17 cellular contexts compared by ENCODE assay signal in the genomic region with DNA sequence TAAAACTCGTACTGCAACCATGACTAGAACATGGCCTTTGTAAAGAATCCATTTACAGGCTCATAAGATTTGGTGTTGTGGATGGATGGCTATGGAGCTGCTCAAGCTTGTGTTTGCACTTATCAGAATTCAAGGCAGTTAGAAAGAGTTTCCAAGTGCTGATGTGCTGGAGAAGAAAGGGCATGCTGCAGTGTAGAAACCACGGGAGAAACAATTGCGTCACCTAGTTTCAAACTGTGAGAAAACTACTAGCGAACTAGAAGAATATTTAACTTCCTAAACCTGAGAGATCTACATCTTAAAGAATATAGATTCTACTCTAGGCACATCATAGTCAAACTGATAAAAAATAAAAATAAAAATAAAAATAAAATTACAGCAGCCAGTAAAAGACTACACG.
DNase-seq lines count a peak whose midpoint lies in the region; ATAC-seq, FAIRE-seq and TF ChIP-seq lines count a peak whose summit lies in the region.
"Had no signal": no experiment of that assay in that cellular context is flagged by ENCODE, and none has a peak within 500 bp of the region (broad histone marks: within the 10 kb centered on the region; RNA-seq: fewer than 3 reads in every experiment).

No MANE protein-coding gene starts in this region.

- POLR2A ChIA-PET in IMR-90 (lab: Charles Lee; ENCODE audit: unreplicated experiment) = no interaction called here

- H3K79me2 ChIP-seq in astrocyte (ENCODE audit: insufficient read depth, low read length) = no peaks in the 10 kb centered on the region

- no peak overlapping the region for H2BK5ac ChIP-seq in IMR-90 (ENCODE audit: low read depth, low read length, poor library complexity, severe bottlenecking)
- no peak overlapping the region for H2BK5ac ChIP-seq in mesenchymal stem cell (ENCODE audit: low read depth, low read length, poor library complexity, severe bottlenecking)

- WGBS in IMR-90 (ENCODE audit: extremely low coverage in 2 of 2, insufficient read length in 1 of 2), 2 experiments = 80% methylated on average over 1 of the region's 5 CpGs; no CpG with 5 or more reads in 1 of the 2 experiments
- whole genome bisulfite sequencing in mesenchymal stem cell = 100% methylated on average over 4 of the region's 5 CpGs
- WGBS in right cardiac atrium = 84% methylated on average over 5 of the region's 5 CpGs

- H3K4me2 ChIP-seq in IMR-90 (ENCODE audit: low read depth, low read length) (no peak overlapping the region), astrocyte (ENCODE audit: low read length) (no peak overlapping the region), mesenchymal stem cell (ENCODE audit: low read length, poor library complexity, severe bottlenecking) (no peak overlapping the region)

- ATAC-seq in IMR-90 (ENCODE audit: low read depth) (no peak), GM21723 (IDR thresholded peaks at IDR 0.05; ENCODE audit: unreplicated experiment) (no peak), right cardiac atrium (no peak)

- CTCF ChIA-PET in IMR-90 (lab: Yijun Ruan, JAX) = no interaction called here

- H2AFZ ChIP-seq in IMR-90 (replicated peaks; ENCODE audit: low read length, poor library complexity) = no peak overlapping the region
- H2AFZ ChIP-seq in astrocyte (ENCODE audit: low read depth, low read length) = no peak overlapping the region
- H2AFZ ChIP-seq in mesenchymal stem cell (ENCODE audit: low read depth, low read length) = no peak overlapping the region

- no peak for TF ChIP-seq POLR2A in IMR-90 (IDR thresholded peaks at IDR 0.05; ENCODE audit: low read depth, low read length)
- TF ChIP-seq POLR2A in NB4 (IDR thresholded peaks at IDR 0.05; ENCODE audit: extremely low read depth, insufficient read length) = no peak

- H4K20me1 ChIP-seq in IMR-90 (ENCODE audit: insufficient read depth, low read length) (no peaks in the 10 kb centered on the region), astrocyte (ENCODE audit: insufficient read depth, low read length) (no peaks in the 10 kb centered on the region)

- H4K8ac ChIP-seq in IMR-90 (ENCODE audit: low read depth in 2 of 2, low read length in 2 of 2) (no peak overlapping the region), mesenchymal stem cell (ENCODE audit: low read length) (no peak overlapping the region)

- DNase-seq in IMR-90 (no peak), NB4 (ENCODE audit: low read depth) (peak; percentile 73), astrocyte (ENCODE audit: low read depth) (no peak), mesenchymal stem cell (peak; percentile 17), HUDEP-2 (lab: John Stamatoyannopoulos, UW; ENCODE audit: unreplicated experiment in 76 of 76) (no peak), right cardiac atrium (no peak)
- DNase-seq: ACHN; CD4-positive, CD25-positive, alpha-beta regulatory T cell; DMS53; NCI-H1092; NCI-H2081 treated with DMSO at 0.1 percent for 48 hours; NCI-H510A treated with DMSO at 0.1 percent for 48 hours; RPMI8226; SJCRH30; T-helper 1 cell had no signal

- H3K9me1 ChIP-seq in IMR-90 (ENCODE audit: insufficient read depth, low read length) = no peaks in the 10 kb centered on the region

- TF ChIP-seq CTCF in IMR-90 (conservative IDR thresholded peaks at IDR 0.05; ENCODE audit: low read depth, low read length) = no peak
- no peak for TF ChIP-seq CTCF in NB4 (IDR thresholded peaks at IDR 0.05; ENCODE audit: low read depth, low read length)
- no peak for TF ChIP-seq CTCF in astrocyte (IDR thresholded peaks at IDR 0.05; ENCODE audit: insufficient read depth, low read depth, low read length)

- H2AK9ac ChIP-seq in IMR-90 (replicated peaks; ENCODE audit: low read depth, low read length, poor library complexity) = no peak overlapping the region

- H3K9me3 ChIP-seq in IMR-90 (ENCODE audit: control insufficient read depth, insufficient read depth, low read length) (no peaks in the 10 kb centered on the region; the same call in 1 of the 2 replicates), astrocyte (ENCODE audit: insufficient read depth, low read depth, low read length) (no peaks in the 10 kb centered on the region), mesenchymal stem cell (ENCODE audit: control insufficient read depth, low read length) (peaks cover 2% of the 10 kb centered on the region), right cardiac atrium (ENCODE audit: control insufficient read depth, low read length) (no peaks in the 10 kb centered on the region)
- H3K9me3 ChIP-seq: SJCRH30 had no signal

- no peak overlapping the region for H2AK5ac ChIP-seq in IMR-90 (ENCODE audit: low read depth, low read length)
- no peak overlapping the region for H2AK5ac ChIP-seq in mesenchymal stem cell (ENCODE audit: low read length, severe bottlenecking)

- H2BK15ac ChIP-seq in IMR-90 (ENCODE audit: low read depth, low read length) = no peak overlapping the region
- no peak overlapping the region for H2BK15ac ChIP-seq in mesenchymal stem cell (ENCODE audit: low read depth, poor library complexity, severe bottlenecking)

- no peak overlapping the region for H3K14ac ChIP-seq in IMR-90 (replicated peaks; ENCODE audit: low read depth, low read length)
- no peak overlapping the region for H3K14ac ChIP-seq in mesenchymal stem cell (ENCODE audit: low read length in 2 of 2)

- H3K23ac ChIP-seq in IMR-90 (ENCODE audit: low read depth, low read length) = no peak overlapping the region
- no peak overlapping the region for H3K23ac ChIP-seq in mesenchymal stem cell (ENCODE audit: low read length in 2 of 2)

- no peak overlapping the region for H3K18ac ChIP-seq in IMR-90 (ENCODE audit: low read depth, low read length)
- no peak overlapping the region for H3K18ac ChIP-seq in mesenchymal stem cell (ENCODE audit: low read depth in 1 of 2, low read length in 2 of 2)

- H3K4me1 Mint-ChIP-seq in astrocyte (ENCODE audit: low read depth, unreplicated experiment) = no peaks in the 10 kb centered on the region

- H3K4me1 ChIP-seq in IMR-90 (ENCODE audit: control insufficient read depth, insufficient read depth, low read length) = no peaks in the 10 kb centered on the region
- no peaks in the 10 kb centered on the region for H3K4me1 ChIP-seq in astrocyte (ENCODE audit: insufficient read depth, low read length)
- no peaks in the 10 kb centered on the region for H3K4me1 ChIP-seq in mesenchymal stem cell (ENCODE audit: control insufficient read depth, insufficient read depth, low read depth, low read length)
- no peaks in the 10 kb centered on the region for H3K4me1 ChIP-seq in right cardiac atrium (ENCODE audit: control insufficient read depth, insufficient read depth, low read length)
- H3K4me1 ChIP-seq: SJCRH30 had no signal

- H3K27me3 ChIP-seq in IMR-90 (ENCODE audit: control insufficient read depth, insufficient read depth, low read length) = no peaks in the 10 kb centered on the region
- no peaks in the 10 kb centered on the region for H3K27me3 ChIP-seq in astrocyte (ENCODE audit: insufficient read depth, low read length)
- H3K27me3 ChIP-seq in mesenchymal stem cell (ENCODE audit: control insufficient read depth in 1 of 2, insufficient read depth in 1 of 2, low read length in 2 of 2) = no peaks in the 10 kb centered on the region
- no peaks in the 10 kb centered on the region for H3K27me3 ChIP-seq in right cardiac atrium (ENCODE audit: control insufficient read depth, insufficient read depth)
- H3K27me3 ChIP-seq: SJCRH30 had no signal

- H3K27me3 Mint-ChIP-seq in astrocyte (ENCODE audit: low read depth, unreplicated experiment) = no peaks in the 10 kb centered on the region
- H3K27me3 Mint-ChIP-seq: CD4-positive, CD25-positive, alpha-beta regulatory T cell had no signal

- no peak overlapping the region for H2BK12ac ChIP-seq in mesenchymal stem cell (ENCODE audit: low read length in 2 of 2)

- no peak overlapping the region for H3K9ac ChIP-seq in IMR-90 (ENCODE audit: low read depth, low read length)
- H3K9ac ChIP-seq in astrocyte (ENCODE audit: low read length) = no peak overlapping the region
- H3K9ac ChIP-seq in mesenchymal stem cell (ENCODE audit: low read length) = no peak overlapping the region

- H3K79me1 ChIP-seq in IMR-90 (ENCODE audit: low read depth in 1 of 2, low read length in 2 of 2) (no peaks in the 10 kb centered on the region), mesenchymal stem cell (replicated peaks; ENCODE audit: low read length, poor library complexity, severe bottlenecking) (no peaks in the 10 kb centered on the region)

- no peak overlapping the region for H3K4me3 Mint-ChIP-seq in astrocyte (ENCODE audit: unreplicated experiment)
- H3K4me3 Mint-ChIP-seq: CD4-positive, CD25-positive, alpha-beta regulatory T cell had no signal

- in situ Hi-C loops in IMR-90 (cut with MboI; ENCODE audit: low sequenced_read_pairs) = no loop called here

- H3K27ac Mint-ChIP-seq in astrocyte (ENCODE audit: unreplicated experiment) = peak overlapping the region; percentile 53
- H3K27ac Mint-ChIP-seq: CD4-positive, CD25-positive, alpha-beta regulatory T cell had no signal

- no peak overlapping the region for H3K56ac ChIP-seq in IMR-90 (ENCODE audit: extremely low read depth, insufficient read depth, low read length)

- no peak overlapping the region for H3K27ac ChIP-seq in IMR-90 (ENCODE audit: insufficient read depth, low read length)
- H3K27ac ChIP-seq in astrocyte (ENCODE audit: low read depth, low read length) = no peak overlapping the region
- no peak overlapping the region for H3K27ac ChIP-seq in mesenchymal stem cell (ENCODE audit: low read length, poor library complexity, severe bottlenecking)
- H3K27ac ChIP-seq in right cardiac atrium (ENCODE audit: low read length) = no peak overlapping the region
- H3K27ac ChIP-seq: SJCRH30 had no signal

- H4K91ac ChIP-seq in IMR-90 (ENCODE audit: insufficient read depth, low read depth, low read length) (no peak overlapping the region), mesenchymal stem cell (ENCODE audit: low read length) (no peak overlapping the region)

- no TSS peak for BruUV-seq in IMR-90 (replicated peaks; lab: Mats Ljungman, UMichigan)

- dilution Hi-C loops in IMR-90 (cut with HindIII; ENCODE audit: low sequenced_read_pairs, unreplicated experiment) = no loop called here

- no peak overlapping the region for H2BK20ac ChIP-seq in IMR-90 (ENCODE audit: low read depth, low read length)

- no peaks in the 10 kb centered on the region for H3K36me3 ChIP-seq in IMR-90 (ENCODE audit: control insufficient read depth, insufficient read depth, low read length)
- no peaks in the 10 kb centered on the region for H3K36me3 ChIP-seq in astrocyte (ENCODE audit: insufficient read depth, low read length)
- H3K36me3 ChIP-seq in mesenchymal stem cell (ENCODE audit: control insufficient read depth in 1 of 2, insufficient read depth in 2 of 2, low read depth in 1 of 2, low read length in 2 of 2) = no peaks in the 10 kb centered on the region
- H3K36me3 ChIP-seq: SJCRH30 had no signal

- H2BK120ac ChIP-seq in IMR-90 (ENCODE audit: low read depth, low read length) (no peak overlapping the region), mesenchymal stem cell (ENCODE audit: low read depth, low read length) (no peak overlapping the region)

- no peak for TF ChIP-seq RAD21 in IMR-90 (IDR thresholded peaks at IDR 0.05; ENCODE audit: low read length)

- peak; percentile 5 for FAIRE-seq in astrocyte (lab: Jason Lieb, UNC)
- FAIRE-seq: H54 had no signal

- intact Hi-C loops in IMR-90 (cut with micrococcal nuclease) = no loop called here
- intact Hi-C loops in right cardiac atrium (cut with DNase I) = no loop called here

- H3K4ac ChIP-seq in IMR-90 (ENCODE audit: low read depth, low read length) (no peak overlapping the region), mesenchymal stem cell (ENCODE audit: low read depth in 1 of 2, low read length in 2 of 2) (no peak overlapping the region)

- H4K5ac ChIP-seq in IMR-90 (ENCODE audit: low read depth, low read length) = no peak overlapping the region

- no peak overlapping the region for H3K4me3 ChIP-seq in IMR-90 (ENCODE audit: insufficient read depth, low read depth, low read length)
- H3K4me3 ChIP-seq in NB4 (ENCODE audit: low read depth, low read length) = no peak overlapping the region
- no peak overlapping the region for H3K4me3 ChIP-seq in astrocyte (ENCODE audit: insufficient read depth, low read depth, low read length)
- H3K4me3 ChIP-seq in mesenchymal stem cell (ENCODE audit: insufficient read depth in 1 of 2, low read depth in 1 of 2, low read length in 2 of 2) = no peak overlapping the region
- H3K4me3 ChIP-seq in right cardiac atrium (ENCODE audit: low read length) = no peak overlapping the region
- H3K4me3 ChIP-seq: SJCRH30 had no signal

- H3K36me3 Mint-ChIP-seq in astrocyte (ENCODE audit: low read depth, unreplicated experiment) = no peaks in the 10 kb centered on the region
- H3K36me3 Mint-ChIP-seq: CD4-positive, CD25-positive, alpha-beta regulatory T cell had no signal

- H3K9me3 Mint-ChIP-seq in astrocyte (ENCODE audit: unreplicated experiment) = no peaks in the 10 kb centered on the region

Comparison
In these comparisons a context has a peak if more than half of its experiments do, and no peak if none do; other contexts are left out.
1. DNase-seq: peak in NB4 (single experiment) and mesenchymal stem cell (single experiment); none in IMR-90 (single experiment), astrocyte (single experiment), HUDEP-2 (0 of 76) and right cardiac atrium (0 of 3).